ENCODE assay signal across 1 cellular context in genomic region chr1:1573843-1574720, GRCh38.
TF ChIP-seq lines count a peak whose summit lies in the region.

No MANE protein-coding gene starts in this region.

TF ChIP-seq in K562, 482 proteins besides CTCF, POLR2A, EP300 and RAD21 (continued from another document and continues in another):
- TF ChIP-seq ETV1 (tag; conservative IDR thresholded peaks at IDR 0.05; ENCODE audit: low read depth) (peak; percentile 33), MXD1 (CRISPR knock-in tag; IDR thresholded peaks at IDR 0.05; ENCODE audit: borderline replicate concordance, poor library complexity, severe bottlenecking) (no peak), ZNF609 (CRISPR knock-in tag; IDR thresholded peaks at IDR 0.05; ENCODE audit: borderline replicate concordance) (peak; percentile 66; the same call in 1 of the 2 replicates), NUFIP1 (IDR thresholded peaks at IDR 0.05; ENCODE audit: partially characterized antibody) (no peak), ZNF644 (tag; IDR thresholded peaks at IDR 0.05; ENCODE audit: low read depth) (0 out of 2 replicates have a peak, but pooled peaks have one; percentile 79), NKRF (IDR thresholded peaks at IDR 0.05; ENCODE audit: borderline replicate concordance) (peak; percentile 58; the same call in 1 of the 2 replicates), CHD1 (IDR thresholded peaks at IDR 0.05; ENCODE audit: low read length) (peak; percentile 99), MCM7 (IDR thresholded peaks at IDR 0.05) (no peak), PHB (CRISPR knock-in tag; IDR thresholded peaks at IDR 0.05) (peak; percentile 82; the same call in 1 of the 2 replicates), ZNF280B (CRISPR knock-in tag; IDR thresholded peaks at IDR 0.05) (no peak), E2F4 (CRISPR knock-in tag; IDR thresholded peaks at IDR 0.05; ENCODE audit: low read depth) (0 out of 2 replicates have a peak, but pooled peaks have one; percentile 8), JUN (IDR thresholded peaks at IDR 0.05; ENCODE audit: borderline replicate concordance, low read depth, low read length) (no peak), JUN (CRISPR knock-in tag; IDR thresholded peaks at IDR 0.05; ENCODE audit: borderline replicate concordance) (peak; percentile 62; the same call in 1 of the 2 replicates), ZNF232 (CRISPR knock-in tag; IDR thresholded peaks at IDR 0.05) (0 out of 2 replicates have a peak, but pooled peaks have one; percentile 54), HNRNPL (IDR thresholded peaks at IDR 0.05; ENCODE audit: low read depth, low read length) (peak; percentile 86), PRMT5 (CRISPR knock-in tag; IDR thresholded peaks at IDR 0.05) (peak; percentile 64; the same call in 1 of the 2 replicates), MITF (IDR thresholded peaks at IDR 0.05) (no peak), KAT2B (IDR thresholded peaks at IDR 0.05; ENCODE audit: low read depth, low read length) (no peak), GABPB1 (CRISPR knock-in tag; IDR thresholded peaks at IDR 0.05) (peak; percentile 52), POLR2B (IDR thresholded peaks at IDR 0.05; ENCODE audit: low read depth, partially characterized antibody) (peak; percentile 47), MAFF (IDR thresholded peaks at IDR 0.05; ENCODE audit: low read length) (no peak), NCOR1 (IDR thresholded peaks at IDR 0.05) (no peak), SRSF7 (optimal IDR thresholded peaks at IDR 0.05; ENCODE audit: low read depth, low read length) (no peak), FOXA3 (CRISPR knock-in tag; conservative IDR thresholded peaks at IDR 0.05 in 1 of 2, IDR thresholded peaks at IDR 0.05 in 1 of 2) (peak in 1 of 2 experiments; percentile 78; a peak in 1 of 4 replicates), ZNF695 (CRISPR knock-in tag; IDR thresholded peaks at IDR 0.05) (no peak), NFATC3 (IDR thresholded peaks at IDR 0.05) (peak; percentile 37; the same call in 1 of the 2 replicates), GTF2A2 (tag; IDR thresholded peaks at IDR 0.05) (no peak; the same call in 1 of the 2 replicates), RBM22 (IDR thresholded peaks at IDR 0.05; ENCODE audit: low read depth, low read length, poor library complexity, severe bottlenecking) (peak; percentile 30), PHF20 (IDR thresholded peaks at IDR 0.05; ENCODE audit: partially characterized antibody) (peak; percentile 68), MLLT1 (IDR thresholded peaks at IDR 0.05) (peak in 1 of 2 experiments; percentile 60; a peak in 2 of 4 replicates), CBFB (CRISPR knock-in tag; IDR thresholded peaks at IDR 0.05) (0 out of 2 replicates have a peak, but pooled peaks have one; percentile 49), ZNF316 (IDR thresholded peaks at IDR 0.05) (no peak), RBFOX2 (IDR thresholded peaks at IDR 0.05; ENCODE audit: low read depth, low read length) (peak; percentile 98)
- TF ChIP-seq, protein P1, sequence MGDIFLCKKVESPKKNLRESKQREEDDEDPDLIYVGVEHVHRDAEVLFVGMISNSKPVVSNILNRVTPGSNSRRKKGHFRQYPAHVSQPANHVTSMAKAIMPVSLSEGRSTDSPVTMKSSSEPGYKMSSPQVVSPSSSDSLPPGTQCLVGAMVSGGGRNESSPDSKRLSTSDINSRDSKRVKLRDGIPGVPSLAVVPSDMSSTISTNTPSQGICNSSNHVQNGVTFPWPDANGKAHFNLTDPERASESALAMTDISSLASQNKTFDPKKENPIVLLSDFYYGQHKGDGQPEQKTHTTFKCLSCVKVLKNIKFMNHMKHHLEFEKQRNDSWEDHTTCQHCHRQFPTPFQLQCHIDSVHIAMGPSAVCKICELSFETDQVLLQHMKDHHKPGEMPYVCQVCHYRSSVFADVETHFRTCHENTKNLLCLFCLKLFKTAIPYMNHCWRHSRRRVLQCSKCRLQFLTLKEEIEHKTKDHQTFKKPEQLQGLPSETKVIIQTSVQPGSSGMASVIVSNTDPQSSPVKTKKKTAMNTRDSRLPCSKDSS (IDR thresholded peaks at IDR 0.05; ENCODE audit: low read depth, partially characterized antibody) = no peak
- TF ChIP-seq, protein P2, sequence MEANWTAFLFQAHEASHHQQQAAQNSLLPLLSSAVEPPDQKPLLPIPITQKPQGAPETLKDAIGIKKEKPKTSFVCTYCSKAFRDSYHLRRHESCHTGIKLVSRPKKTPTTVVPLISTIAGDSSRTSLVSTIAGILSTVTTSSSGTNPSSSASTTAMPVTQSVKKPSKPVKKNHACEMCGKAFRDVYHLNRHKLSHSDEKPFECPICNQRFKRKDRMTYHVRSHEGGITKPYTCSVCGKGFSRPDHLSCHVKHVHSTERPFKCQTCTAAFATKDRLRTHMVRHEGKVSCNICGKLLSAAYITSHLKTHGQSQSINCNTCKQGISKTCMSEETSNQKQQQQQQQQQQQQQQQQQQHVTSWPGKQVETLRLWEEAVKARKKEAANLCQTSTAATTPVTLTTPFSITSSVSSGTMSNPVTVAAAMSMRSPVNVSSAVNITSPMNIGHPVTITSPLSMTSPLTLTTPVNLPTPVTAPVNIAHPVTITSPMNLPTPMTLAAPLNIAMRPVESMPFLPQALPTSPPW (CRISPR knock-in tag; IDR thresholded peaks at IDR 0.05) = peak; percentile 49
- TF ChIP-seq, protein P3, sequence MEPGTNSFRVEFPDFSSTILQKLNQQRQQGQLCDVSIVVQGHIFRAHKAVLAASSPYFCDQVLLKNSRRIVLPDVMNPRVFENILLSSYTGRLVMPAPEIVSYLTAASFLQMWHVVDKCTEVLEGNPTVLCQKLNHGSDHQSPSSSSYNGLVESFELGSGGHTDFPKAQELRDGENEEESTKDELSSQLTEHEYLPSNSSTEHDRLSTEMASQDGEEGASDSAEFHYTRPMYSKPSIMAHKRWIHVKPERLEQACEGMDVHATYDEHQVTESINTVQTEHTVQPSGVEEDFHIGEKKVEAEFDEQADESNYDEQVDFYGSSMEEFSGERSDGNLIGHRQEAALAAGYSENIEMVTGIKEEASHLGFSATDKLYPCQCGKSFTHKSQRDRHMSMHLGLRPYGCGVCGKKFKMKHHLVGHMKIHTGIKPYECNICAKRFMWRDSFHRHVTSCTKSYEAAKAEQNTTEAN (CRISPR knock-in tag; IDR thresholded peaks at IDR 0.05) = no peak
- TF ChIP-seq, protein P4, sequence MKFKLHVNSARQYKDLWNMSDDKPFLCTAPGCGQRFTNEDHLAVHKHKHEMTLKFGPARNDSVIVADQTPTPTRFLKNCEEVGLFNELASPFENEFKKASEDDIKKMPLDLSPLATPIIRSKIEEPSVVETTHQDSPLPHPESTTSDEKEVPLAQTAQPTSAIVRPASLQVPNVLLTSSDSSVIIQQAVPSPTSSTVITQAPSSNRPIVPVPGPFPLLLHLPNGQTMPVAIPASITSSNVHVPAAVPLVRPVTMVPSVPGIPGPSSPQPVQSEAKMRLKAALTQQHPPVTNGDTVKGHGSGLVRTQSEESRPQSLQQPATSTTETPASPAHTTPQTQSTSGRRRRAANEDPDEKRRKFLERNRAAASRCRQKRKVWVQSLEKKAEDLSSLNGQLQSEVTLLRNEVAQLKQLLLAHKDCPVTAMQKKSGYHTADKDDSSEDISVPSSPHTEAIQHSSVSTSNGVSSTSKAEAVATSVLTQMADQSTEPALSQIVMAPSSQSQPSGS (CRISPR knock-in tag; IDR thresholded peaks at IDR 0.05) = peak; percentile 56
